In the genomic region with DNA sequence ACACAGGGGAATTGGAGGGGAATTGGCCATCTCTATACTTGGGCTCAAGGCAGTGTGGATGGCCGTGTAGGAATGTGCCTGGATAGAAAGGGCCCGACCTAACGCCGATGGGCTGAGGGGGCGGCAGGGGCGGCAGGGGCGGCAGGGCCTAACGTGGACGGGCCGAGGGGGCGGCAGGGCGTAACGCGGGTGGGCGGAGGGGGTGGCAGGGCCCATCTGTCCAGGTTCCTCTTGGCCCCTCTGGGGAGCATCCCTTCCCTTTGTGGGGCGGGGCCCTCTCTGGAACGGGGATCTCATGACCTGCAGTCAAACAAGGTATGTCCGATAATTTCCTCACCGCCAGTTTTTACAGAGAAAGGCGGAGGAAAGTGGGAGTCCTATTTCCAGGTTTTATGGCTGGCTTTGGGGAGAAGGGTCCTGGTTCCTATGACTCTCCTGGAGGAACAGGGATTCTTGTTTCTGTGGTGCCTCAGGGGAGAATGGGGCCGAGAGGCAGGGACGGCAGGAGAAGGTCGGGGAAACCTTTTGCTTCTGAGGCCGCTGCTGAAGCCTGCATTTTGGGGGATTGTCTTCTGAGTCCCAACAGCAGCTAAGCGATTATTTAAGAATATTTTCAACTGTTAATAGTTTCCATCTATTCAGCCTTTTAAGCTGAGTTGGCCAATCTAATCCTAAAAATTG, we compare ENCODE assay signal across 18 cellular contexts.
"Had no signal": no experiment of that assay in that cellular context is flagged by ENCODE, and none has a peak within 500 bp of the region (broad histone marks: within the 10 kb centered on the region; RNA-seq: fewer than 3 reads in every experiment).

No MANE protein-coding gene starts in this region.

- ATAC-seq: activated naive CD4-positive, alpha-beta T cell treated with anti-CD3 and anti-CD28 coated beads, Interleukin-2, amount 50 U/mL, for 72 hours; activated T-helper 17 cell treated with anti-CD3 and anti-CD28 coated beads, Interleukin-2, amount 50 U/mL, for 72 hours had no signal

- H3K9me3 Mint-ChIP-seq: activated CD4-positive, alpha-beta memory T cell treated with anti-CD3 and anti-CD28 coated beads, Interleukin-2, amount 10 ng/mL, durations not matched to agents 7 days and 5 days; activated naive CD4-positive, alpha-beta T cell treated with anti-CD3 and anti-CD28 coated beads, Interleukin-2, amount 50 U/mL, for 72 hours; activated T-helper 17 cell treated with anti-CD3 and anti-CD28 coated beads, Interleukin-2, amount 50 U/mL, for 72 hours; brain; mesothelial cell of epicardium had no signal

- H3K4me3 ChIP-seq: prostate gland, right lobe of liver, upper lobe of left lung had no signal

- H3K27me3 ChIP-seq: right lobe of liver, upper lobe of left lung had no signal

- H3K27ac Mint-ChIP-seq: activated CD4-positive, alpha-beta memory T cell treated with anti-CD3 and anti-CD28 coated beads, Interleukin-2, amount 10 ng/mL, durations not matched to agents 7 days and 5 days; activated naive CD4-positive, alpha-beta T cell treated with anti-CD3 and anti-CD28 coated beads, Interleukin-2, amount 50 U/mL, for 72 hours; activated T-helper 17 cell treated with anti-CD3 and anti-CD28 coated beads, Interleukin-2, amount 50 U/mL, for 72 hours; brain; mesothelial cell of epicardium had no signal

- H3K27ac ChIP-seq: prostate gland, right lobe of liver, upper lobe of left lung had no signal

- H3K36me3 Mint-ChIP-seq: activated naive CD4-positive, alpha-beta T cell treated with anti-CD3 and anti-CD28 coated beads, Interleukin-2, amount 50 U/mL, for 72 hours; brain; mesothelial cell of epicardium had no signal

- DNase-seq: activated CD4-positive, alpha-beta memory T cell treated with anti-CD3 and anti-CD28 coated beads, Interleukin-2, amount 10 ng/mL, durations not matched to agents 7 days and 5 days; activated T-cell treated with anti-CD3 and anti-CD28 coated beads for 4 hours; amniotic stem cell; cerebellar nuclear complex; dermis blood vessel endothelial cell; erythroblast; hippocampal formation; right lobe of liver; stimulated activated CD4-positive, alpha-beta T cell treated with anti-CD3 and anti-CD28 coated beads, Interleukin-2, amount 100 ng/mL, for 24 hours; stimulated activated naive CD4-positive, alpha-beta T cell; substantia nigra; T-helper 9 cell had no signal

- H3K36me3 ChIP-seq: prostate gland, right lobe of liver, upper lobe of left lung had no signal

- H3K9me3 ChIP-seq: prostate gland, right lobe of liver, upper lobe of left lung had no signal

- H3K4me3 Mint-ChIP-seq: activated CD4-positive, alpha-beta memory T cell treated with anti-CD3 and anti-CD28 coated beads, Interleukin-2, amount 10 ng/mL, durations not matched to agents 7 days and 5 days; activated T-helper 17 cell treated with anti-CD3 and anti-CD28 coated beads, Interleukin-2, amount 50 U/mL, for 72 hours; brain; mesothelial cell of epicardium had no signal

- H3K4me1 ChIP-seq: prostate gland, right lobe of liver, upper lobe of left lung had no signal

- H3K4me1 Mint-ChIP-seq: activated CD4-positive, alpha-beta memory T cell treated with anti-CD3 and anti-CD28 coated beads, Interleukin-2, amount 10 ng/mL, durations not matched to agents 7 days and 5 days; activated T-helper 17 cell treated with anti-CD3 and anti-CD28 coated beads, Interleukin-2, amount 50 U/mL, for 72 hours had no signal
